Comparison of ENCODE assay signal across 14 cellular contexts in the genomic region with DNA sequence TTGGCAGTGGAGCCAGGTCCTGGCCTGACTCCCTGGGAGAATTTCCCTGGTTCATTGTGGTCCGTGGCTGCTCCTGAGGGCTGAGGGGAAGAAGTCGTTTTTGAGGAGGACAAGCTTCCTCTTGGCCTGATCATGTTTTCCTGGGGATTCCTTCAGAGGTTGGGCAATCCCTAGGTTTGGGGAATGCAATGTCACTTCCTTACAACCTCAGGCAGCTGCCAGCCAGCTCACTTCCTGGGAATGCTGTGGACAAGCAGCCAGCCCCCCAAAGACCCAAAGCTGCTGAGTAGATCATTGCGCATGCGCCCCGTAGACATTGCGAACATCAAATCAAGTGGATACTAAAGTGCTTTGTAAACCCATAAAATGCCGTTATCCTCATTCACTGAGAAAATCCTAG. TPM values are rescaled to one million over a fixed set of nuclear protein-coding genes. Genes with fewer than 3 reads are reported as not detected.
A peak's percentile ranks its signal among the peaks of the same experiment; 100 is the strongest.
DNase-seq lines count a peak whose midpoint lies in the region; ATAC-seq and TF ChIP-seq lines count a peak whose summit lies in the region.
"Had no signal": no experiment of that assay in that cellular context is flagged by ENCODE, and none has a peak within 500 bp of the region (broad histone marks: within the 10 kb centered on the region; RNA-seq: fewer than 3 reads in every experiment).

No MANE protein-coding gene starts in this region.

- H3K4me1 ChIP-seq in left lung: peaks cover 0 to 5% of the 10 kb centered on the region in 2 donors

- H3K27me3 ChIP-seq in left lung: no peaks in the 10 kb centered on the region
- H3K27me3 ChIP-seq: gastrocnemius medialis had no signal

- intact Hi-C loops in left lung (cut with DNase I): no loop called here

- no peaks in the 10 kb centered on the region for H3K36me3 ChIP-seq in left lung
- H3K36me3 ChIP-seq: gastrocnemius medialis had no signal

- TF ChIP-seq CTCF in left lung (IDR thresholded peaks at IDR 0.05): no peak

- peak; percentile 37 for DNase-seq in GM04503 (ENCODE audit: low read depth)
- peak; percentile 69 for DNase-seq in RPMI7951 (ENCODE audit: low read depth)
- DNase-seq in fibroblast of gingiva (ENCODE audit: low read depth): peak; percentile 70
- DNase-seq in skeletal muscle cell (ENCODE audit: low read depth): peak; percentile 70
- DNase-seq in NCI-H82 (lab: John Stamatoyannopoulos, UW): no peak
- DNase-seq in left lung: no peak
- DNase-seq: activated naive CD8-positive, alpha-beta T cell treated with anti-CD3 and anti-CD28 coated beads for 36 hours; dermis blood vessel endothelial cell; gastrocnemius medialis; islet precursor cell; KBM-7; naive B cell; right cardiac atrium had no signal

- H3K9me3 ChIP-seq in left lung: peaks cover 0 to 2% of the 10 kb centered on the region in 2 donors
- H3K9me3 ChIP-seq: gastrocnemius medialis had no signal

- no peak overlapping the region for H3K27ac ChIP-seq in left lung
- H3K27ac ChIP-seq: gastrocnemius medialis had no signal

- ATAC-seq in GM19397 (IDR thresholded peaks at IDR 0.05; ENCODE audit: unreplicated experiment) (no peak), left lung (no peak)
- ATAC-seq: gastrocnemius medialis, right cardiac atrium had no signal

- no peak overlapping the region for H3K4me3 ChIP-seq in skeletal muscle cell (ENCODE audit: low read depth, low read length)
- no peak overlapping the region for H3K4me3 ChIP-seq in left lung
- H3K4me3 ChIP-seq: gastrocnemius medialis had no signal

RNA-seq across cellular contexts. Expression of a gene that starts 7.7 kb away (rescaled TPM):
- 1.4 and 2.3 TPM in 2 replicates for total RNA-seq in RPMI7951 (2014; rRNA removed; shearing (Covaris generic))
- 10 to 100 TPM; 37.5 to 38.7 TPM for total RNA-seq in left lung

Comparison
In these comparisons a context has a peak if more than half of its experiments do, and no peak if none do; other contexts are left out.
1. DNase-seq: peak in GM04503 (single experiment), RPMI7951 (single experiment), fibroblast of gingiva (single experiment) and skeletal muscle cell (single experiment); none in NCI-H82 (single experiment) and left lung (0 of 2).
2. RNA of a gene that starts 7.7 kb away (total RNA-seq): 37.5 to 38.7 TPM in left lung; 1.4 to 2.3 TPM in RPMI7951; every median in the first group is over 10 times any median in the second.